ENCODE assay signal across 10 cellular contexts in genomic region chr14:26634946-26635345, GRCh38. TPM values are rescaled to one million over a fixed set of nuclear protein-coding genes. Genes with fewer than 3 reads are reported as not detected.
A peak's percentile ranks its signal among the peaks of the same experiment; 100 is the strongest.
DNase-seq lines count a peak whose midpoint lies in the region; ATAC-seq, FAIRE-seq and TF ChIP-seq lines count a peak whose summit lies in the region.
"Not testable (repeated sequence)": the region's sequence is repeated elsewhere in the genome, so short reads cannot be mapped to it uniquely, and the experiment has no call there.
"Had no signal": no experiment of that assay in that cellular context is flagged by ENCODE, and none has a peak within 500 bp of the region (broad histone marks: within the 10 kb centered on the region; RNA-seq: fewer than 3 reads in every experiment).

No MANE protein-coding gene starts in this region.

- not testable (repeated sequence) for H3K36me3 ChIP-seq in ES-I3 (ENCODE audit: insufficient read depth, low read length); HUES6 (ENCODE audit: control insufficient read depth, insufficient read depth, low read length); kidney (ENCODE audit: control insufficient read depth in 1 of 2, insufficient read depth in 2 of 2, low read length in 2 of 2)

- H3K4me1 ChIP-seq in ES-I3 (ENCODE audit: insufficient read depth, low read length); HUES6 (ENCODE audit: control insufficient read depth, insufficient read depth, low read length); kidney (ENCODE audit: control insufficient read depth in 1 of 2, insufficient read depth in 1 of 2, low read depth in 1 of 2, low read length in 2 of 2): not testable (repeated sequence)

- H3K27ac Mint-ChIP-seq in WTC11, result peak overlapping the region; percentile 36; the same call in 1 of the 2 replicates

- FAIRE-seq in kidney (lab: Jason Lieb, UNC), result not testable (repeated sequence)

- not testable (repeated sequence) for H3K36me3 Mint-ChIP-seq in WTC11

- POLR2A ChIA-PET in WTC11 (lab: Charles Lee), result not testable (repeated sequence)

- not testable (repeated sequence) for TF ChIP-seq CTCF in WTC11 (IDR thresholded peaks at IDR 0.05); kidney (IDR thresholded peaks at IDR 0.05; ENCODE audit: borderline replicate concordance, extremely low read depth, insufficient read depth)

- H3K27me3 Mint-ChIP-seq in WTC11 (ENCODE audit: low read depth), result not testable (repeated sequence)

- not testable (repeated sequence) for H3K27ac ChIP-seq in HUES6 (ENCODE audit: low read depth, low read length); kidney (ENCODE audit: low read depth in 2 of 2, low read length in 2 of 2)

- peak overlapping the region; percentile 36; the same call in 1 of the 2 replicates for H3K9ac ChIP-seq in ES-I3 (ENCODE audit: low read depth, low read length)
- not testable (repeated sequence) for H3K9ac ChIP-seq in HUES6 (ENCODE audit: low read length); kidney (ENCODE audit: low read length in 2 of 2)

- H3K4me3 Mint-ChIP-seq in WTC11, result peak overlapping the region; percentile 66

- intact Hi-C loops in kidney (cut with DNase I), result not testable (repeated sequence)

- CTCF ChIA-PET in WTC11 (lab: Charles Lee), result not testable (repeated sequence)

- DNase-seq in NCI-H69 (lab: John Stamatoyannopoulos, UW) (peak; percentile 15), RPMI8226 (peak; percentile 2), WTC11 (ENCODE audit: low spot score) (peak; percentile 12), kidney (peak; percentile 13)

- not testable (repeated sequence) for H3K9me3 ChIP-seq in ES-I3 (ENCODE audit: control insufficient read depth, insufficient read depth, low read length); HUES6 (ENCODE audit: control insufficient read depth, insufficient read depth, low read depth, low read length); kidney (ENCODE audit: control insufficient read depth in 1 of 2, low read length in 2 of 2)

- not testable (repeated sequence) for H3K9me3 Mint-ChIP-seq in WTC11

- peak overlapping the region; percentile 55 for H3K4me3 ChIP-seq in HUES6 (ENCODE audit: low read depth, low read length)
- H3K4me3 ChIP-seq in kidney (ENCODE audit: low read length in 2 of 2), result not testable (repeated sequence)

- H3K27me3 ChIP-seq in HUES6 (ENCODE audit: control insufficient read depth, insufficient read depth, low read length), result not testable (repeated sequence)

- ATAC-seq in WTC11, result not testable (repeated sequence)

- not testable (repeated sequence) for H3K4me1 Mint-ChIP-seq in WTC11

RNA-seq across cellular contexts. Expression of gene NOVA1, which starts 37.1 kb away (rescaled TPM):
- 11.6 to 14.6 TPM (median 13.6 TPM) in 3 replicates for total RNA-seq in WTC11 (2021)
- total RNA-seq in kidney, result 15.0 TPM
- polyA plus RNA-seq in kidney (ENCODE audit: insufficient read depth, low read depth, low replicate concordance), result 10.2 TPM
- total RNA-seq: GM12878, K562 had no signal
- polyA plus RNA-seq: CD4-positive, CD25-positive, alpha-beta regulatory T cell; CD8-positive, alpha-beta memory T cell had no signal
